ENCODE assay signal across 8 cellular contexts in the genomic region with DNA sequence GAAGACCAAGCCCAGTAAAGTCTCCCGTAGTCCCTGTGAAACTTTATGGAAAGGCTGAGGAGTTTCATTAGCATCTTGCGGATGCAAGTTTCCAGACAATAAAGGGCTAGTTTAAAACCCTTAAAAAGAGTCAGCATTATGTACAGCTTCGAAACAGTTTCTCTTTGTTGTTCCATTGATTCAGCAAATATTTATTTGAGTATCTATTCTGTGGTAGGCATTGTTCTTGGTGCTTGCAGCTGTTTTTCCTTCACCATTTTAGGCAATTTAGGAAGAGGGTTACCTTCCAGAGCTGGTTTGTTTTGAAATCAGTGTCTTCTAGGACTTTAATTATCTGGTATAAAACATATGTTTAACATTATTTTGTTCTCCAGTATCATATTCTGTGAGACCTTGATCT. TPM values are rescaled to one million over a fixed set of nuclear protein-coding genes. Genes with fewer than 3 reads are reported as not detected.
A peak's percentile ranks its signal among the peaks of the same experiment; 100 is the strongest.
DNase-seq lines count a peak whose midpoint lies in the region; ATAC-seq, FAIRE-seq and TF ChIP-seq lines count a peak whose summit lies in the region.
"Had no signal": no experiment of that assay in that cellular context is flagged by ENCODE, and none has a peak within 500 bp of the region (broad histone marks: within the 10 kb centered on the region; RNA-seq: fewer than 3 reads in every experiment).

No MANE protein-coding gene starts in this region.

- no peaks in the 10 kb centered on the region for H3K27me3 ChIP-seq in H7 (ENCODE audit: control insufficient read depth, insufficient read depth, low read length)
- H3K27me3 ChIP-seq in Panc1 (ENCODE audit: control insufficient read depth, insufficient read depth, low read length) = no peaks in the 10 kb centered on the region
- H3K27me3 ChIP-seq: esophagus squamous epithelium had no signal

- TF ChIP-seq CTCF in Panc1 (IDR thresholded peaks at IDR 0.05) (no peak), fibroblast of mammary gland (conservative IDR thresholded peaks at IDR 0.05; ENCODE audit: control insufficient read depth, insufficient read depth, low read depth, low read length) (no peak)

- in situ Hi-C loops in Panc1 (cut with HindIII; ENCODE audit: low pct_unique_long_range_greater_than_20kb, low sequenced_read_pairs) = no loop called here

- no TSS peak for BruUV-seq in Panc1 (replicated peaks; lab: Mats Ljungman, UMichigan)

- ATAC-seq in Panc1 = no peak

- peak overlapping the region; percentile 97; the same call in 1 of the 2 replicates for H3K4me3 ChIP-seq in H7 (ENCODE audit: insufficient read depth, low read depth, low read length)
- peak overlapping the region; percentile 76 to 94 for H3K4me3 ChIP-seq in Panc1 (ENCODE audit: low read depth in 2 of 2, low read length in 2 of 2)
- peak overlapping the region; percentile 84 for H3K4me3 ChIP-seq in fibroblast of mammary gland (ENCODE audit: control insufficient read depth, low read depth, low read length)

- H3K4me1 ChIP-seq in Panc1 (ENCODE audit: control insufficient read depth, insufficient read depth, low read length) = peaks cover 16% of the 10 kb centered on the region

- no peaks in the 10 kb centered on the region for H3K9me3 ChIP-seq in Panc1 (ENCODE audit: control insufficient read depth, insufficient read depth, low read depth, low read length)
- H3K9me3 ChIP-seq: esophagus squamous epithelium had no signal

- CTCF ChIA-PET in Panc1 (lab: Charles Lee) = no interaction called here

- FAIRE-seq in RCC 7860 (lab: Jason Lieb, UNC) = no peak

- POLR2A ChIA-PET in Panc1 (lab: Charles Lee) = no interaction called here

- peaks cover 21% of the 10 kb centered on the region for H3K36me3 ChIP-seq in H7 (replicated peaks; ENCODE audit: control insufficient read depth, insufficient read depth, low read length)
- H3K36me3 ChIP-seq in Panc1 (ENCODE audit: control insufficient read depth, insufficient read depth, low read length) = peaks cover 33% of the 10 kb centered on the region

- H3K27ac ChIP-seq in Panc1 (ENCODE audit: low read length) = peak overlapping the region; percentile 94

- intact Hi-C loops in Panc1 (cut with micrococcal nuclease; ENCODE audit: unreplicated experiment) = no loop called here

- no peak for DNase-seq in H7
- DNase-seq in Panc1 (ENCODE audit: low read depth, low spot score) = no peak
- no peak for DNase-seq in fibroblast of mammary gland (ENCODE audit: low read depth)
- peak; percentile 35 for DNase-seq in putamen (ENCODE audit: low spot score)
- DNase-seq in RCC 7860 (ENCODE audit: low spot score) = no peak
- DNase-seq in HuH-7 (ENCODE audit: low spot score) = no peak
- no peak for DNase-seq in NOMO-1 treated with DMSO at 0.1 percent for 48 hours (lab: John Stamatoyannopoulos, UW; ENCODE audit: unreplicated experiment)
- DNase-seq: esophagus squamous epithelium had no signal

RNA-seq across cellular contexts. Expression of gene SLIRP, which starts 1.5 kb away (rescaled TPM):
- total RNA-seq in H7 (2014; rRNA removed; shearing (Covaris generic)) = 463 and 519 TPM in 2 replicates
- total RNA-seq in Panc1 (2021; ENCODE audit: unreplicated experiment) = 162 TPM
- 105 TPM for polyA plus RNA-seq in Panc1 (2012; ENCODE audit: insufficient read length)

RNA-seq across cellular contexts. Expression of gene ALKBH1, which starts 1.6 kb away (rescaled TPM):
- 16.2 TPM in 2 replicates for total RNA-seq in H7 (2014; rRNA removed; shearing (Covaris generic))
- 13.0 TPM for total RNA-seq in Panc1 (2021; ENCODE audit: unreplicated experiment)
- 6.2 TPM for polyA plus RNA-seq in Panc1 (2012; ENCODE audit: insufficient read length)

RNA-seq across cellular contexts. Expression of gene SNW1, which starts 51.5 kb away (rescaled TPM):
- total RNA-seq in H7 (2014; rRNA removed; shearing (Covaris generic)) = 63.9 and 87.0 TPM in 2 replicates
- total RNA-seq in Panc1 (2021; ENCODE audit: unreplicated experiment) = 67.0 TPM
- 30.8 TPM for polyA plus RNA-seq in Panc1 (2012; ENCODE audit: insufficient read length)
